Comparison of ENCODE assay signal across 29 cellular contexts in the genomic region with DNA sequence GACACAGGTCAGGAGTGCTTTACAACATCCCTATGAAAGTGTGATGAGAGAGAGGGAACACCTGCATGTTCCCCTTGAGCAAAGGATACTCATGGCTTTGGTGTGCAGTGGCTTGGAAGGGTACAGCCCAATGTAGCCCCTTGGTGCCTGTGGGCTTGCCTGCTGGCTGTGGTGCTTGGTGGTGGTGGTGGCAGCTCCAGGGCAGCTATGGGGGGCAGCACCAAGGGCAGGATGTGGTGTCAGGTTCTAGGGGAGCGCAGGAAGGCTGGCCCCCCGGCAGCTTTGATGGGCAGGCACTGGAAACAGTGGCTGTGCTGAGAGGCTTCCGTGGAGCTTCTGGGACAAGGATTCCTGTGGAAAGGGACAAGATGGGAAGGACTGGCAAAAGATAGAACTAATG.
"Had no signal": no experiment of that assay in that cellular context is flagged by ENCODE, and none has a peak within 500 bp of the region (broad histone marks: within the 10 kb centered on the region; RNA-seq: fewer than 3 reads in every experiment).

No MANE protein-coding gene starts in this region.

- H3K9me3 ChIP-seq: body of pancreas had no signal

- H3K9me3 Mint-ChIP-seq: central memory CD8-positive, alpha-beta T cell had no signal

- H3K4me3 Mint-ChIP-seq: activated CD4-positive, alpha-beta memory T cell treated with anti-CD3 and anti-CD28 coated beads for 36 hours; activated CD4-positive, alpha-beta T cell treated with anti-CD3 and anti-CD28 coated beads, Interleukin-2, amount 10 ng/mL, durations not matched to agents 7 days and 5 days; activated naive CD8-positive, alpha-beta T cell treated with anti-CD3 and anti-CD28 coated beads, Interleukin-2, amount 50 U/mL, for 24 hours; activated T-cell treated with anti-CD3 and anti-CD28 coated beads, Interleukin-2, amount 50 U/mL, for 24 hours; activated T-helper 1 cell treated with anti-CD3 and anti-CD28 coated beads, Interleukin-12 subunit alpha, Interleukin-12 subunit beta, Interleukin-2, Interleukin-4 antibody, amounts not matched to agents 30 ng/mL and 10 ng/mL and 1 ng/mL, durations not matched to agents 14 hours and 24 hours and 36 hours; central memory CD8-positive, alpha-beta T cell had no signal

- H3K36me3 ChIP-seq: ascending aorta had no signal

- H3K27ac ChIP-seq: ascending aorta, body of pancreas, KMS-11, SK-N-MC, VCaP had no signal

- H3K27me3 ChIP-seq: ascending aorta, body of pancreas had no signal

- H3K4me1 Mint-ChIP-seq: activated CD4-positive, alpha-beta T cell treated with anti-CD3 and anti-CD28 coated beads, Interleukin-2, amount 10 ng/mL, durations not matched to agents 7 days and 5 days; central memory CD8-positive, alpha-beta T cell had no signal

- H3K9ac ChIP-seq: KMS-11 had no signal

- DNase-seq: activated CD4-positive, alpha-beta memory T cell treated with anti-CD3 and anti-CD28 coated beads for 36 hours; activated CD4-positive, alpha-beta T cell treated with anti-CD3 and anti-CD28 coated beads, Interleukin-2, amount 10 ng/mL, durations not matched to agents 7 days and 5 days; activated CD4-positive, CD25-positive, alpha-beta regulatory T cell; activated effector memory CD4-positive, alpha-beta T cell treated with Interleukin-2 at 50 U/mL for 16 hours; activated naive CD4-positive, alpha-beta T cell treated with Interleukin-2 at 50 U/mL for 16 hours; activated naive CD8-positive, alpha-beta T cell treated with anti-CD3 and anti-CD28 coated beads, Interleukin-2, amount 50 U/mL, for 24 hours; activated T-cell treated with anti-CD3 and anti-CD28 coated beads, Interleukin-2, amount 50 U/mL, for 24 hours; amniotic stem cell; body of pancreas; MV-4-11; NCI-H1105; NCI-H1436; NCI-H1694 treated with DMSO at 0.1 percent for 48 hours; NCI-H2029 treated with DMSO at 0.1 percent for 48 hours; NCI-H510A treated with DMSO at 0.1 percent for 48 hours; NCI-H69; NK-92 treated with Interleukin-12 subunit alpha and Interleukin-12 subunit beta, amount 100 ng/mL, for 24 hours; OCI-M1; RPMI8226; T-helper 1 cell had no signal

- H3K4me3 ChIP-seq: ascending aorta, body of pancreas, SK-N-MC had no signal

- H3K27me3 Mint-ChIP-seq: activated T-cell treated with anti-CD3 and anti-CD28 coated beads, Interleukin-2, amount 50 U/mL, for 24 hours had no signal

- H3K4me2 ChIP-seq: KMS-11 had no signal

- H3K4me1 ChIP-seq: ascending aorta, body of pancreas had no signal

- ATAC-seq: activated naive CD4-positive, alpha-beta T cell treated with anti-CD3 and anti-CD28 coated beads, Interleukin-2, amount 50 U/mL, for 72 hours; activated naive CD8-positive, alpha-beta T cell treated with anti-CD3 and anti-CD28 coated beads, Interleukin-2, amount 50 U/mL, for 24 hours; body of pancreas; Panc1; Right ventricle myocardium inferior had no signal

- H3K27ac Mint-ChIP-seq: activated CD4-positive, alpha-beta memory T cell treated with anti-CD3 and anti-CD28 coated beads for 36 hours; activated CD4-positive, alpha-beta T cell treated with anti-CD3 and anti-CD28 coated beads, Interleukin-2, amount 10 ng/mL, durations not matched to agents 7 days and 5 days; activated naive CD4-positive, alpha-beta T cell treated with anti-CD3 and anti-CD28 coated beads, Interleukin-2, amount 50 U/mL, for 72 hours; activated naive CD8-positive, alpha-beta T cell treated with anti-CD3 and anti-CD28 coated beads, Interleukin-2, amount 50 U/mL, for 24 hours; activated T-cell treated with anti-CD3 and anti-CD28 coated beads, Interleukin-2, amount 50 U/mL, for 24 hours; activated T-helper 1 cell treated with anti-CD3 and anti-CD28 coated beads, Interleukin-12 subunit alpha, Interleukin-12 subunit beta, Interleukin-2, Interleukin-4 antibody, amounts not matched to agents 30 ng/mL and 10 ng/mL and 1 ng/mL, durations not matched to agents 14 hours and 24 hours and 36 hours had no signal
